12 cellular contexts compared by ENCODE assay signal in the genomic region with DNA sequence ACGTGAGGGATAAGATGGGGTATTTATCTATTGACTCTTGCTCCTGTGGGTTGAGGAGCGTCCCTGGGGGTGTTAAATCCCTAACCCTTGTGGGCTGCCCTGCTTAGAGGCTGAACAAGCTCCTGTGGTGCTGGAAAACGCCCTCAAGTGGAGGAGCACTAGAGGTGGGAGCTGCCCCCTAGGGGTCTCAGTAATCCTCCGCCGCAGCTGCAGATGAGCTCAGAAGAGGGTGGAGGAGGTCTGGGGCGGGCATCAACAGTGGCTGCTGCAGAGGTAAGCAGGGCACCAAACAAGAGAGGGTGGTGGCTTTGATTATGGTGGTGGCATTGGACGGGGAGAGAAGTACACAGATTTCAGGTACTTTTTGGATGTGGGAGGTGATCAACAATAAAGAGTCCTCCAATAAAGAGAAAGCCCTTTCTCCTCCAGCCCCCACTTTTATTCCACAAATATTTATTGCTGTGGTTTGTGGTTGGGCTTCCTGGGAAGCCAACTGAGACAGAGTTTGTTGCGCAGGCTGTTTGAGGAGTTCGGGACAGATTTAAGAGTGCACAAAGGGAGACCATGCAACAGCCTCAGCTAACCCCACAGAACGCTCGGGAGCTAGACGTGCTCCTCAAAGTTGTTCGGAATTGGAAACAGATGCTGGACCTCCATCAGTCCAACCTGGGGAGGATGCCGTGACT.
DNase-seq lines count a peak whose midpoint lies in the region; ATAC-seq and TF ChIP-seq lines count a peak whose summit lies in the region.
"Had no signal": no experiment of that assay in that cellular context is flagged by ENCODE, and none has a peak within 500 bp of the region (broad histone marks: within the 10 kb centered on the region; RNA-seq: fewer than 3 reads in every experiment).

No MANE protein-coding gene starts in this region.

- no peak overlapping the region for H3K4me3 ChIP-seq in SJCRH30

- H3K4me1 ChIP-seq in SJCRH30: no peaks in the 10 kb centered on the region

- POLR2A ChIA-PET in GM10248 (lab: Yijun Ruan, JAX): no interaction called here

- no peaks in the 10 kb centered on the region for H3K27me3 ChIP-seq in SJCRH30

- no peak for TF ChIP-seq CTCF in GM10248 (IDR thresholded peaks at IDR 0.05; ENCODE audit: control extremely low read depth, extremely low read depth, low read depth, missing control alignments)

- DNase-seq in A172 (ENCODE audit: low spot score): peak; percentile 16
- DNase-seq in ELF-1 (ENCODE audit: low read depth, low spot score): peak; percentile 67
- peak; percentile 24 to 37 for DNase-seq in SJCRH30
- DNase-seq in inferior parietal cortex (ENCODE audit: extremely low spot score): peak; percentile 40
- no peak for DNase-seq in left cardiac atrium
- DNase-seq in GM10248 (ENCODE audit: extremely low spot score): no peak
- no peak for DNase-seq in GOT3 (lab: John Stamatoyannopoulos, UW)
- DNase-seq: activated T-cell treated with anti-CD3 and anti-CD28 coated beads, Interleukin-2, amount 50 U/mL, for 1 hour; DMS153; immature natural killer cell; NCI-H1417 had no signal

- H3K27ac ChIP-seq in SJCRH30: no peak overlapping the region

- ATAC-seq in GM19455 (IDR thresholded peaks at IDR 0.05; ENCODE audit: unreplicated experiment) (no peak), left cardiac atrium (no peak)

- intact Hi-C loops in left cardiac atrium (cut with DNase I): no loop called here

- no peaks in the 10 kb centered on the region for H3K9me3 ChIP-seq in SJCRH30 (replicated peaks)

- no peaks in the 10 kb centered on the region for H3K36me3 ChIP-seq in SJCRH30

- CTCF ChIA-PET in GM10248 (lab: Yijun Ruan, JAX): interaction anchor here (1.3 kb wide), 1 partner anchor 11 kb away, joined by 3 read pairs; no protein-coding TSS in a partner anchor

Comparison
In these comparisons a context has a peak if more than half of its experiments do, and no peak if none do; other contexts are left out.
1. DNase-seq: peak in A172 (single experiment), ELF-1 (single experiment), SJCRH30 (2 of 2) and inferior parietal cortex (single experiment); none in left cardiac atrium (single experiment), GM10248 (single experiment) and GOT3 (single experiment).